19 cellular contexts compared by ENCODE assay signal in genomic region chr3:9047465-9048346, GRCh38.
"Had no signal": no experiment of that assay in that cellular context is flagged by ENCODE, and none has a peak within 500 bp of the region (broad histone marks: within the 10 kb centered on the region; RNA-seq: fewer than 3 reads in every experiment).

No MANE protein-coding gene starts in this region.

- H3K27me3 ChIP-seq: esophagus squamous epithelium, suprapubic skin had no signal

- DNase-seq: activated CD8-positive, alpha-beta T cell treated with anti-CD3 and anti-CD28 coated beads for 36 hours; activated effector memory CD4-positive, alpha-beta T cell treated with Interleukin-2 at 50 U/mL for 16 hours; activated T-cell treated with anti-CD3 and anti-CD28 coated beads, Interleukin-2, amount 50 U/mL, for 4 hours; caudate nucleus; esophagus squamous epithelium; left cardiac atrium; lower lobe of right lung; naive B cell; stimulated activated CD4-positive, alpha-beta T cell treated with anti-CD3 and anti-CD28 coated beads, Interleukin-4, amount 100 ng/mL, for 4 hours; stimulated activated CD8-positive, alpha-beta memory T cell treated with anti-CD3 and anti-CD28 coated beads, Interleukin-4, amount 100 ng/mL, for 48 hours; stimulated activated naive CD4-positive, alpha-beta T cell treated with Interleukin-2 at 50 U/mL for 16 hours; T-helper 1 cell; T1000 had no signal

- H3K4me1 Mint-ChIP-seq: naive B cell had no signal

- ATAC-seq: activated CD8-positive, alpha-beta T cell treated with anti-CD3 and anti-CD28 coated beads for 36 hours; activated naive CD4-positive, alpha-beta T cell treated with anti-CD3 and anti-CD28 coated beads, Interleukin-2, amount 50 U/mL, for 72 hours; activated T-cell treated with anti-CD3 and anti-CD28 coated beads, Interleukin-2, amount 50 U/mL, for 4 hours; left cardiac atrium; SK-N-SH treated with all-trans-retinoic acid at 6 μM for 48 hours had no signal

- H3K4me3 Mint-ChIP-seq: activated CD8-positive, alpha-beta T cell treated with anti-CD3 and anti-CD28 coated beads for 36 hours; activated T-cell treated with anti-CD3 and anti-CD28 coated beads, Interleukin-2, amount 50 U/mL, for 4 hours had no signal

- H3K36me3 Mint-ChIP-seq: activated naive CD4-positive, alpha-beta T cell treated with anti-CD3 and anti-CD28 coated beads, Interleukin-2, amount 50 U/mL, for 72 hours had no signal

- H3K27ac ChIP-seq: esophagus squamous epithelium, lower lobe of right lung, skin epidermis, suprapubic skin, VCaP had no signal

- H3K9me3 Mint-ChIP-seq: activated CD8-positive, alpha-beta T cell treated with anti-CD3 and anti-CD28 coated beads for 36 hours; activated naive CD4-positive, alpha-beta T cell treated with anti-CD3 and anti-CD28 coated beads, Interleukin-2, amount 50 U/mL, for 72 hours; activated T-cell treated with anti-CD3 and anti-CD28 coated beads, Interleukin-2, amount 50 U/mL, for 4 hours had no signal

- H3K9me3 ChIP-seq: esophagus squamous epithelium, lower lobe of right lung, suprapubic skin had no signal

- FAIRE-seq: colon had no signal

- H3K36me3 ChIP-seq: lower lobe of right lung had no signal

- H3K27ac Mint-ChIP-seq: activated CD8-positive, alpha-beta T cell treated with anti-CD3 and anti-CD28 coated beads for 36 hours; activated naive CD4-positive, alpha-beta T cell treated with anti-CD3 and anti-CD28 coated beads, Interleukin-2, amount 50 U/mL, for 72 hours; naive B cell had no signal

- H3K4me3 ChIP-seq: esophagus squamous epithelium, lower lobe of right lung, skin epidermis, suprapubic skin had no signal

- H3K27me3 Mint-ChIP-seq: activated CD8-positive, alpha-beta T cell treated with anti-CD3 and anti-CD28 coated beads for 36 hours; naive B cell had no signal

- H3K4me1 ChIP-seq: esophagus squamous epithelium, lower lobe of right lung, suprapubic skin had no signal
